In genomic region chr4:45482346-45482745, GRCh38 we compare ENCODE assay signal across 28 cellular contexts.
"Had no signal": no experiment of that assay in that cellular context is flagged by ENCODE, and none has a peak within 500 bp of the region (broad histone marks: within the 10 kb centered on the region; RNA-seq: fewer than 3 reads in every experiment).

No MANE protein-coding gene starts in this region.

- FAIRE-seq: urothelium cell line had no signal

- H3K27me3 Mint-ChIP-seq: stimulated activated memory B cell treated with anti-CD40 and anti-IgM and Interleukin-4, amounts not matched to agents 10 μg/mL and 1 μg/mL and 100 μg/mL, for 72 hours; stimulated activated naive CD8-positive, alpha-beta T cell treated with anti-CD3 and anti-CD28 coated beads, Interleukin-15, amount 100 ng/mL, for 72 hours; stimulated activated naive CD8-positive, alpha-beta T cell treated with anti-CD3 and anti-CD28 coated beads, Interleukin-15, Interleukin-2, amounts not matched to agents 100 ng/mL and 50 ng/mL, for 24 hours; type B pancreatic cell had no signal

- H3K4me1 ChIP-seq: stomach, suprapubic skin, testis, thyroid gland, tibial artery, tibial nerve, transverse colon, upper lobe of left lung, upper lobe of right lung, uterus, vagina had no signal

- H3K27ac ChIP-seq: stomach, suprapubic skin, testis, thoracic aorta, thyroid gland, tibial artery, tibial nerve, transverse colon, upper lobe of left lung, upper lobe of right lung, uterus, vagina had no signal

- H3K36me3 ChIP-seq: stomach, suprapubic skin, thoracic aorta, thyroid gland, tibial artery, tibial nerve, transverse colon, upper lobe of left lung, upper lobe of right lung, uterus, vagina had no signal

- H3K4me3 ChIP-seq: stomach, suprapubic skin, testis, thoracic aorta, thyroid gland, tibial artery, tibial nerve, transverse colon, upper lobe of left lung, upper lobe of right lung, uterus, vagina had no signal

- H3K4me3 Mint-ChIP-seq: stimulated activated effector memory CD8-positive, alpha-beta T cell treated with anti-CD3 and anti-CD28 coated beads, Interleukin-12 subunit alpha, Interleukin-12 subunit beta, amount 100 ng/mL, for 72 hours; stimulated activated memory B cell treated with anti-CD40 and anti-IgM and Interleukin-4, amounts not matched to agents 10 μg/mL and 1 μg/mL and 100 μg/mL, for 72 hours; stimulated activated naive CD8-positive, alpha-beta T cell treated with anti-CD3 and anti-CD28 coated beads, Interleukin-15, amount 100 ng/mL, for 72 hours; stimulated activated naive CD8-positive, alpha-beta T cell treated with anti-CD3 and anti-CD28 coated beads, Interleukin-15, Interleukin-2, amounts not matched to agents 100 ng/mL and 50 ng/mL, for 24 hours; type B pancreatic cell had no signal

- H3K36me3 Mint-ChIP-seq: stimulated activated effector memory CD8-positive, alpha-beta T cell treated with anti-CD3 and anti-CD28 coated beads, Interleukin-12 subunit alpha, Interleukin-12 subunit beta, amount 100 ng/mL, for 72 hours; stimulated activated memory B cell treated with anti-CD40 and anti-IgM and Interleukin-4, amounts not matched to agents 10 μg/mL and 1 μg/mL and 100 μg/mL, for 72 hours; type B pancreatic cell had no signal

- H3K27me3 ChIP-seq: stomach, suprapubic skin, testis, thyroid gland, tibial artery, tibial nerve, transverse colon, upper lobe of left lung, upper lobe of right lung, uterus, vagina had no signal

- H3K27ac Mint-ChIP-seq: stimulated activated effector memory CD8-positive, alpha-beta T cell treated with anti-CD3 and anti-CD28 coated beads, Interleukin-12 subunit alpha, Interleukin-12 subunit beta, amount 100 ng/mL, for 72 hours; stimulated activated memory B cell treated with anti-CD40 and anti-IgM and Interleukin-4, amounts not matched to agents 10 μg/mL and 1 μg/mL and 100 μg/mL, for 72 hours; stimulated activated naive CD8-positive, alpha-beta T cell treated with anti-CD3 and anti-CD28 coated beads, Interleukin-15, amount 100 ng/mL, for 72 hours; stimulated activated naive CD8-positive, alpha-beta T cell treated with anti-CD3 and anti-CD28 coated beads, Interleukin-15, Interleukin-2, amounts not matched to agents 100 ng/mL and 50 ng/mL, for 24 hours; type B pancreatic cell had no signal

- H3K4me1 Mint-ChIP-seq: stimulated activated effector memory CD8-positive, alpha-beta T cell treated with anti-CD3 and anti-CD28 coated beads, Interleukin-12 subunit alpha, Interleukin-12 subunit beta, amount 100 ng/mL, for 72 hours; stimulated activated memory B cell treated with anti-CD40 and anti-IgM and Interleukin-4, amounts not matched to agents 10 μg/mL and 1 μg/mL and 100 μg/mL, for 72 hours; stimulated activated naive CD8-positive, alpha-beta T cell treated with anti-CD3 and anti-CD28 coated beads, Interleukin-15, amount 100 ng/mL, for 72 hours had no signal

- DNase-seq: stimulated activated CD4-positive, alpha-beta T cell treated with anti-CD3 and anti-CD28 coated beads, Interleukin-2, amount 100 ng/mL, for 48 hours; stimulated activated CD4-positive, alpha-beta T cell treated with anti-CD3 and anti-CD28 coated beads, Interleukin-4, amount 100 ng/mL, for 1 hour; stimulated activated CD4-positive, alpha-beta T cell treated with anti-CD3 and anti-CD28 coated beads, Interleukin-4, amount 100 ng/mL, for 24 hours; stimulated activated CD4-positive, alpha-beta T cell treated with anti-CD3 and anti-CD28 coated beads, Interleukin-4, amount 100 ng/mL, for 4 hours; stimulated activated CD8-positive, alpha-beta memory T cell treated with anti-CD3 and anti-CD28 coated beads, Interleukin-4, amount 100 ng/mL, for 48 hours; stimulated activated naive CD4-positive, alpha-beta T cell; stimulated activated naive CD4-positive, alpha-beta T cell treated with Interleukin-2 at 50 U/mL for 16 hours; stimulated activated naive CD8-positive, alpha-beta T cell treated with anti-CD3 and anti-CD28 coated beads, Interleukin-15, amount 100 ng/mL, for 72 hours; stimulated activated naive CD8-positive, alpha-beta T cell treated with anti-CD3 and anti-CD28 coated beads, Interleukin-15, Interleukin-2, amounts not matched to agents 100 U/mL and 50 U/mL, for 24 hours; stomach; substantia nigra; testis; thyroid gland; tibial artery; transverse colon; trophoblast cell; upper lobe of left lung; upper lobe of right lung; uterus had no signal

- ATAC-seq: stimulated activated effector memory CD8-positive, alpha-beta T cell treated with anti-CD3 and anti-CD28 coated beads, Interleukin-12 subunit alpha, Interleukin-12 subunit beta, amount 100 ng/mL, for 72 hours; stimulated activated memory B cell treated with anti-CD40 and anti-IgM and Interleukin-4, amounts not matched to agents 10 μg/mL and 1 μg/mL and 100 μg/mL, for 72 hours; stimulated activated naive CD8-positive, alpha-beta T cell treated with anti-CD3 and anti-CD28 coated beads, Interleukin-15, amount 100 ng/mL, for 72 hours; stimulated activated naive CD8-positive, alpha-beta T cell treated with anti-CD3 and anti-CD28 coated beads, Interleukin-15, Interleukin-2, amounts not matched to agents 100 U/mL and 50 U/mL, for 24 hours; upper lobe of right lung had no signal

- H3K9me3 Mint-ChIP-seq: type B pancreatic cell had no signal

- H3K9me3 ChIP-seq: suprapubic skin, testis, thoracic aorta, thyroid gland, transverse colon, upper lobe of right lung, uterus, vagina had no signal
